Comparison of ENCODE assay signal across 20 cellular contexts in the genomic region with DNA sequence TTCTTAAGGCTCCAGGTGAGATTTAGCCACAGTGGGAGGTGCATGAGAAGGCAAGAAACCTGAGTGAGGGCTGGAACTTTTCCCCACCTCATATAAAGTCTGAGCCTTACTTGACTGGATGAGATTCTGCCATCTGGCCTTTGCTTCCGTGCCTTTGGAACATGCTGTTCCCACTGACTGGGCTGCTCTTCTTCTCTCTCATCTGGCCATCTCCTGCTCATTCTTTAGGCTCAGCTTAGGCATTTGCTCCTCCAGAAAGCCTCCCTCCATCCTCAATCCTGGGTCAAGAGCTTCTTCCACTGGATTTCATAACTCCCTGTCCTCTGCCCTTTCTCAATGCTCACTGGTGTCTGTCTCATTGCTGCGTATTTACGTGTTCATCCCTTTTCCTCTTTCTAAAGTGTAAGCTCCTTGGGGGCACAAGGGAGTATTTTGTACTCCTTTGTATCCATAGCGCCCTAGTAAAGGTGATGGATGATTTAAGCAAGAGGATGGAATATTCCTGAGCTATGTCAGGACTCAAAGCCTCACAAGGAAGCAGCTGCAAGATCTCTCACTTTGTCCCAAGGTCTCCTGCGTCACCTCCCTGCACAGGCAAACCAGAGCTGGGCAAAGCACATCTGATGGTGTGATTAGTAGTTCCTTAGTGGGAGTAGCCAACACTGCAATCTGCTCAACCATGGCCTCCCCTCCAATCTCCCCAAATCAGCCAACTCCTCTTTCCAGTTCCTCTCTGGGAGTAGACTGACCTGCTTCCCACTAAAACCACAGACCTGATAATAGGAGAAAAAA. TPM values are rescaled to one million over a fixed set of nuclear protein-coding genes. Genes with fewer than 3 reads are reported as not detected.
DNase-seq lines count a peak whose midpoint lies in the region; ATAC-seq, FAIRE-seq and TF ChIP-seq lines count a peak whose summit lies in the region.
"Had no signal": no experiment of that assay in that cellular context is flagged by ENCODE, and none has a peak within 500 bp of the region (broad histone marks: within the 10 kb centered on the region; RNA-seq: fewer than 3 reads in every experiment).

No MANE protein-coding gene starts in this region.

- intact Hi-C loops in GM12878 (cut with micrococcal nuclease; ENCODE audit: unreplicated experiment), result no loop called here
- intact Hi-C loops in uterus (cut with DNase I; ENCODE audit: low total_unique reads), result no loop called here
- intact Hi-C loops in colonic mucosa (cut with DNase I), result no loop called here

- H4K20me1 ChIP-seq in GM12878 (ENCODE audit: control insufficient read depth, insufficient read depth), result no peaks in the 10 kb centered on the region

- in situ Hi-C loops in GM12878 (cut with MboI), result no loop called here

- TF ChIP-seq RAD21 in GM12878 (IDR thresholded peaks at IDR 0.05; ENCODE audit: insufficient read depth, low read depth, low read length), result no peak

- H2AFZ ChIP-seq in GM12878 (ENCODE audit: control insufficient read depth, low read depth, low read length), result no peak overlapping the region

- TF ChIP-seq EP300 in GM12878 (IDR thresholded peaks at IDR 0.05; ENCODE audit: borderline replicate concordance in 1 of 2, control insufficient read depth in 1 of 2, low read depth in 2 of 2, low read length in 2 of 2) (no peak), suprapubic skin (IDR thresholded peaks at IDR 0.05) (no peak)

- CTCF ChIA-PET in GM12878 (lab: Yijun Ruan, JAX), result interaction anchor here (0.7 to 4.7 kb wide), 9 partner anchors 8 to 544 kb away, joined by 3 to 54 read pairs (median 6); no protein-coding TSS in a partner anchor

- H3K27ac ChIP-seq in GM12878 (ENCODE audit: control insufficient read depth, insufficient read depth) (no peak overlapping the region), suprapubic skin (peak overlapping the region; percentile 14), uterus (no peak overlapping the region), colonic mucosa (no peak overlapping the region)
- H3K27ac ChIP-seq: RWPE1 had no signal

- peak; percentile 51 for DNase-seq in OCI-M1 (lab: John Stamatoyannopoulos, UW)
- no peak for DNase-seq in GM12878 (ENCODE audit: low read depth, low spot score)
- DNase-seq in nephron progenitor cell, result no peak
- DNase-seq in suprapubic skin (ENCODE audit: low spot score in 2 of 2), result peak in 1 of 2 donors; percentile 47
- no peak for DNase-seq in GM20000 (ENCODE audit: low spot score)
- DNase-seq in uterus, result no peak
- DNase-seq in colonic mucosa, result no peak
- DNase-seq: ACHN, GF-D8, KG1, NCI-H1105 treated with DMSO at 0.1 percent for 48 hours, NCI-H1694, NCI-H2227 treated with DMSO at 0.1 percent for 48 hours, NCI-H510A treated with DMSO at 0.1 percent for 48 hours, NCI-H774, PC-3 had no signal

- no TSS peak for BruUV-seq in GM12878 (replicated peaks; lab: Mats Ljungman, UMichigan)

- H3K9ac ChIP-seq in GM12878 (ENCODE audit: control insufficient read depth, insufficient read depth, low read length) (no peak overlapping the region), colonic mucosa (ENCODE audit: low read depth in 2 of 2, low read length in 2 of 2) (no peak overlapping the region)

- no peak overlapping the region for H3K4me3 ChIP-seq in GM12878
- H3K4me3 ChIP-seq in suprapubic skin, result no peak overlapping the region
- no peak overlapping the region for H3K4me3 ChIP-seq in uterus
- H3K4me3 ChIP-seq in colonic mucosa, result no peak overlapping the region

- POLR2A ChIA-PET in GM12878 (lab: Charles Lee), result no interaction called here

- peaks cover 11% of the 10 kb centered on the region for H3K4me1 Mint-ChIP-seq in nephron progenitor cell
- H3K4me1 Mint-ChIP-seq: CD14-positive monocyte had no signal

- no peak for FAIRE-seq in GM12878 (lab: Jason Lieb, UNC)
- FAIRE-seq: GM19239, H1 had no signal

- TF ChIP-seq POLR2A in GM12878 (IDR thresholded peaks at IDR 0.05; ENCODE audit: low read depth, low read length) (no peak), suprapubic skin (IDR thresholded peaks at IDR 0.05) (no peak), uterus (IDR thresholded peaks at IDR 0.05) (no peak)

- no peak overlapping the region for H3K4me2 ChIP-seq in GM12878 (ENCODE audit: control insufficient read depth, insufficient read depth)

- TF ChIP-seq CTCF in GM12878 (IDR thresholded peaks at IDR 0.05 in 2 of 3, conservative IDR thresholded peaks at IDR 0.05 in 1 of 3; ENCODE audit: control insufficient read depth in 2 of 3, extremely low read depth in 1 of 3, insufficient read depth in 1 of 3, low read depth in 3 of 3, low read length in 3 of 3) (no peak), nephron progenitor cell (IDR thresholded peaks at IDR 0.05) (no peak), suprapubic skin (IDR thresholded peaks at IDR 0.05) (no peak), GM20000 (IDR thresholded peaks at IDR 0.05; ENCODE audit: extremely low read depth, missing control alignments) (no peak), uterus (IDR thresholded peaks at IDR 0.05) (no peak), colonic mucosa (IDR thresholded peaks at IDR 0.05) (no peak)

- peak overlapping the region; percentile 23 for H3K27ac Mint-ChIP-seq in nephron progenitor cell

- no peaks in the 10 kb centered on the region for H3K9me3 ChIP-seq in GM12878 (replicated peaks; ENCODE audit: control insufficient read depth, insufficient read depth, low read length)
- H3K9me3 ChIP-seq in suprapubic skin, result no peaks in the 10 kb centered on the region
- no peaks in the 10 kb centered on the region for H3K9me3 ChIP-seq in uterus
- no peaks in the 10 kb centered on the region for H3K9me3 ChIP-seq in colonic mucosa

- no peaks in the 10 kb centered on the region for H3K9me3 Mint-ChIP-seq in nephron progenitor cell

- 65% methylated on average over 5 of the region's 5 CpGs for WGBS in GM12878 (ENCODE audit: insufficient coverage, insufficient replicate concordance, low lambda C conversion rate, missing lambda C conversion rate)
- WGBS in suprapubic skin, result 84% methylated on average over 5 of the region's 5 CpGs

- H3K4me1 ChIP-seq in GM12878 (ENCODE audit: control insufficient read depth, insufficient read depth, low read length), result no peaks in the 10 kb centered on the region
- H3K4me1 ChIP-seq in suprapubic skin, result peaks cover 7% of the 10 kb centered on the region
- H3K4me1 ChIP-seq in uterus, result no peaks in the 10 kb centered on the region
- H3K4me1 ChIP-seq in colonic mucosa, result no peaks in the 10 kb centered on the region

- ATAC-seq in GM12878, result 0 out of 3 replicates have a peak, but pooled peaks have one; percentile 16
- ATAC-seq: PC-3 had no signal

- SMC1A ChIA-PET in GM12878 (lab: Charles Lee; ENCODE audit: uncharacterized antibody, unreplicated experiment), result interaction anchor here (0.8 to 2.8 kb wide), 9 partner anchors 8 to 362 kb away, joined by 3 to 12 read pairs (median 4); no protein-coding TSS in a partner anchor

- RAD21 ChIA-PET in GM12878 (lab: Charles Lee; ENCODE audit: unreplicated experiment), result interaction anchor here (0.7 kb wide), 1 partner anchor 10 kb away, joined by 3 read pairs; no protein-coding TSS in a partner anchor

- no peaks in the 10 kb centered on the region for H3K36me3 ChIP-seq in GM12878 (ENCODE audit: control insufficient read depth in 2 of 2, insufficient read depth in 2 of 2, low read length in 1 of 2)
- no peaks in the 10 kb centered on the region for H3K36me3 ChIP-seq in suprapubic skin
- no peaks in the 10 kb centered on the region for H3K36me3 ChIP-seq in uterus
- H3K36me3 ChIP-seq in colonic mucosa, result no peaks in the 10 kb centered on the region

- H3K4me3 Mint-ChIP-seq in nephron progenitor cell, result no peak overlapping the region
- H3K4me3 Mint-ChIP-seq: CD14-positive monocyte had no signal

- H3K27me3 Mint-ChIP-seq in nephron progenitor cell (ENCODE audit: low read depth, poor library complexity), result peaks cover 15% of the 10 kb centered on the region

- H3K36me3 Mint-ChIP-seq in nephron progenitor cell (ENCODE audit: low read depth), result no peaks in the 10 kb centered on the region

- H3K27me3 ChIP-seq in GM12878 (replicated peaks in 1 of 2; ENCODE audit: control insufficient read depth in 2 of 2, insufficient read depth in 2 of 2, low read length in 1 of 2) (no peaks in the 10 kb centered on the region), suprapubic skin (no peaks in the 10 kb centered on the region), uterus (no peaks in the 10 kb centered on the region), colonic mucosa (no peaks in the 10 kb centered on the region)

- H3K79me2 ChIP-seq in GM12878 (ENCODE audit: control insufficient read depth, insufficient read depth, low read length), result no peaks in the 10 kb centered on the region

TF ChIP-seq in GM12878, 131 proteins besides CTCF, POLR2A, EP300 and RAD21 (continues in another document):
- TF ChIP-seq CBX5 (IDR thresholded peaks at IDR 0.05; ENCODE audit: low read depth) (no peak), ZZZ3 (IDR thresholded peaks at IDR 0.05; ENCODE audit: control insufficient read depth, insufficient read length, low read depth) (no peak), EGR1 (IDR thresholded peaks at IDR 0.05; ENCODE audit: borderline replicate concordance in 1 of 2, low read depth in 2 of 2, low read length in 2 of 2) (no peak)

RNA-seq across cellular contexts. Expression of gene HSPA8, which starts 15.3 kb away (rescaled TPM):
- total RNA-seq in GM12878 (2013; cell fraction: nucleolus; rRNA removed), result 799 and 807 TPM in 2 replicates
- total RNA-seq in GM12878 (2014; rRNA removed), result 2,142 and 2,298 TPM in 2 replicates
- 2,450 and 2,735 TPM in 2 replicates for total RNA-seq in GM12878 (2014; rRNA removed; fragmentation: Illumina TruSeq; extraction: Trizol)
- total RNA-seq in GM12878 (2021), result 1,578 and 1,698 TPM in 2 replicates
- polyA plus RNA-seq in GM12878 (2011; ENCODE audit: low read depth), result 729 TPM
- 2,716 and 3,205 TPM in 2 replicates for polyA plus RNA-seq in GM12878 (2011; rRNA removed)
- 2,085 and 3,267 TPM in 2 replicates for polyA plus RNA-seq in GM12878 (2011; cell fraction: cytosol; rRNA removed)
- polyA plus RNA-seq in GM12878 (2011; cell fraction: nucleus; rRNA removed), result 2,060 and 2,197 TPM in 2 replicates
- 1,101 and 1,128 TPM in 2 replicates for polyA plus RNA-seq in GM12878 (2012)
- polyA plus RNA-seq in GM12878 (2014; fragmentation: Illumina TruSeq; extraction: Trizol), result 2,458 and 3,035 TPM in 2 replicates
- polyA plus RNA-seq in GM12878 (2014; fragmentation: Nextera tagmentation; extraction: Ambion mirVana), result 1,000 to 10,000 TPM; 1,190 to 1,772 TPM
- polyA plus RNA-seq in GM12878 (2014; rRNA removed), result 1,683 and 2,365 TPM in 2 replicates
- 1,000 to 10,000 TPM; 1,900 to 1,949 TPM for polyA plus RNA-seq in GM12878 (2016; fragmentation: Nextera tagmentation; extraction: Ambion mirVana)
- 3,706 and 4,126 TPM in 2 replicates for polyA minus RNA-seq in GM12878 (2011; rRNA and poly(A)+ RNA removed)
- polyA minus RNA-seq in GM12878 (2011; cell fraction: cytosol; rRNA and poly(A)+ RNA removed), result 616 and 823 TPM in 2 replicates
- polyA minus RNA-seq in GM12878 (2011; cell fraction: nucleus; rRNA and poly(A)+ RNA removed), result 785 and 1,054 TPM in 2 replicates
- 100 to 1,000 TPM; 212 to 708 (median 560) TPM for total RNA-seq in suprapubic skin
- 1,000 to 10,000 TPM in 1 of 4 donors, 100 to 1,000 TPM in 3; 360 to 1,864 (median 476) TPM for total RNA-seq in uterus
- total RNA-seq in colonic mucosa, result 100 to 1,000 TPM; 565 to 901 TPM
